28 cellular contexts compared by ENCODE assay signal in genomic region chr4:95714571-95714970, GRCh38.
"Had no signal": no experiment of that assay in that cellular context is flagged by ENCODE, and none has a peak within 500 bp of the region (broad histone marks: within the 10 kb centered on the region; RNA-seq: fewer than 3 reads in every experiment).

No MANE protein-coding gene starts in this region.

- H3K36me3 ChIP-seq: stomach, suprapubic skin, thoracic aorta, thyroid gland, tibial artery, tibial nerve, transverse colon, upper lobe of left lung, upper lobe of right lung, uterus, vagina had no signal

- H3K4me3 ChIP-seq: stomach, suprapubic skin, testis, thoracic aorta, thyroid gland, tibial artery, tibial nerve, transverse colon, upper lobe of left lung, upper lobe of right lung, uterus, vagina had no signal

- H3K27me3 ChIP-seq: stomach, suprapubic skin, testis, thyroid gland, tibial artery, tibial nerve, transverse colon, upper lobe of left lung, upper lobe of right lung, uterus, vagina had no signal

- H3K36me3 Mint-ChIP-seq: stimulated activated effector memory CD8-positive, alpha-beta T cell treated with anti-CD3 and anti-CD28 coated beads, Interleukin-12 subunit alpha, Interleukin-12 subunit beta, amount 100 ng/mL, for 72 hours; stimulated activated memory B cell treated with anti-CD40 and anti-IgM and Interleukin-4, amounts not matched to agents 10 μg/mL and 1 μg/mL and 100 μg/mL, for 72 hours; stimulated activated naive B cell treated with anti-CD40 and anti-IgM and Interleukin-4, amounts not matched to agents 10 μg/mL and 1 μg/mL and 100 μg/mL, for 72 hours had no signal

- H3K4me1 ChIP-seq: stomach, suprapubic skin, testis, thyroid gland, tibial artery, tibial nerve, transverse colon, upper lobe of left lung, upper lobe of right lung, uterus, vagina had no signal

- H3K27ac Mint-ChIP-seq: stimulated activated effector memory CD8-positive, alpha-beta T cell treated with anti-CD3 and anti-CD28 coated beads, Interleukin-12 subunit alpha, Interleukin-12 subunit beta, amount 100 ng/mL, for 72 hours; stimulated activated memory B cell treated with anti-CD40 and anti-IgM and Interleukin-4, amounts not matched to agents 10 μg/mL and 1 μg/mL and 100 μg/mL, for 72 hours; stimulated activated naive B cell treated with anti-CD40 and anti-IgM and Interleukin-4, amounts not matched to agents 10 μg/mL and 1 μg/mL and 100 μg/mL, for 72 hours; stimulated activated naive CD8-positive, alpha-beta T cell treated with anti-CD3 and anti-CD28 coated beads, Interleukin-15, amount 100 ng/mL, for 72 hours; stimulated activated naive CD8-positive, alpha-beta T cell treated with anti-CD3 and anti-CD28 coated beads, Interleukin-15, Interleukin-2, amounts not matched to agents 100 ng/mL and 50 ng/mL, for 24 hours; type B pancreatic cell had no signal

- H3K4me3 Mint-ChIP-seq: stimulated activated effector memory CD8-positive, alpha-beta T cell treated with anti-CD3 and anti-CD28 coated beads, Interleukin-12 subunit alpha, Interleukin-12 subunit beta, amount 100 ng/mL, for 72 hours; stimulated activated memory B cell treated with anti-CD40 and anti-IgM and Interleukin-4, amounts not matched to agents 10 μg/mL and 1 μg/mL and 100 μg/mL, for 72 hours; stimulated activated naive B cell treated with anti-CD40 and anti-IgM and Interleukin-4, amounts not matched to agents 10 μg/mL and 1 μg/mL and 100 μg/mL, for 72 hours; stimulated activated naive CD8-positive, alpha-beta T cell treated with anti-CD3 and anti-CD28 coated beads, Interleukin-15, amount 100 ng/mL, for 72 hours; stimulated activated naive CD8-positive, alpha-beta T cell treated with anti-CD3 and anti-CD28 coated beads, Interleukin-15, Interleukin-2, amounts not matched to agents 100 ng/mL and 50 ng/mL, for 24 hours; type B pancreatic cell had no signal

- ATAC-seq: stimulated activated effector memory CD8-positive, alpha-beta T cell treated with anti-CD3 and anti-CD28 coated beads, Interleukin-12 subunit alpha, Interleukin-12 subunit beta, amount 100 ng/mL, for 72 hours; stimulated activated memory B cell treated with anti-CD40 and anti-IgM and Interleukin-4, amounts not matched to agents 10 μg/mL and 1 μg/mL and 100 μg/mL, for 72 hours; stimulated activated naive B cell treated with anti-CD40 and anti-IgM and Interleukin-4, amounts not matched to agents 10 μg/mL and 1 μg/mL and 100 μg/mL, for 72 hours; stimulated activated naive CD8-positive, alpha-beta T cell treated with anti-CD3 and anti-CD28 coated beads, Interleukin-15, amount 100 ng/mL, for 72 hours; stimulated activated naive CD8-positive, alpha-beta T cell treated with anti-CD3 and anti-CD28 coated beads, Interleukin-15, Interleukin-2, amounts not matched to agents 100 U/mL and 50 U/mL, for 24 hours; upper lobe of right lung had no signal

- H3K27me3 Mint-ChIP-seq: stimulated activated memory B cell treated with anti-CD40 and anti-IgM and Interleukin-4, amounts not matched to agents 10 μg/mL and 1 μg/mL and 100 μg/mL, for 72 hours; stimulated activated naive B cell treated with anti-CD40 and anti-IgM and Interleukin-4, amounts not matched to agents 10 μg/mL and 1 μg/mL and 100 μg/mL, for 72 hours; stimulated activated naive CD8-positive, alpha-beta T cell treated with anti-CD3 and anti-CD28 coated beads, Interleukin-15, amount 100 ng/mL, for 72 hours; stimulated activated naive CD8-positive, alpha-beta T cell treated with anti-CD3 and anti-CD28 coated beads, Interleukin-15, Interleukin-2, amounts not matched to agents 100 ng/mL and 50 ng/mL, for 24 hours; type B pancreatic cell had no signal

- H3K27ac ChIP-seq: stomach, suprapubic skin, testis, thoracic aorta, thyroid gland, tibial artery, tibial nerve, transverse colon, upper lobe of left lung, upper lobe of right lung, uterus, vagina had no signal

- DNase-seq: stimulated activated CD4-positive, alpha-beta T cell treated with anti-CD3 and anti-CD28 coated beads, Interleukin-2, amount 100 ng/mL, for 48 hours; stimulated activated CD4-positive, alpha-beta T cell treated with anti-CD3 and anti-CD28 coated beads, Interleukin-4, amount 100 ng/mL, for 1 hour; stimulated activated CD4-positive, alpha-beta T cell treated with anti-CD3 and anti-CD28 coated beads, Interleukin-4, amount 100 ng/mL, for 24 hours; stimulated activated CD4-positive, alpha-beta T cell treated with anti-CD3 and anti-CD28 coated beads, Interleukin-4, amount 100 ng/mL, for 4 hours; stimulated activated CD8-positive, alpha-beta memory T cell treated with anti-CD3 and anti-CD28 coated beads, Interleukin-4, amount 100 ng/mL, for 48 hours; stimulated activated naive B cell treated with anti-CD40 and anti-IgM and Interleukin-4, amounts not matched to agents 10 μg/mL and 1 μg/mL and 100 μg/mL, for 72 hours; stimulated activated naive CD4-positive, alpha-beta T cell; stimulated activated naive CD4-positive, alpha-beta T cell treated with Interleukin-2 at 50 U/mL for 16 hours; stimulated activated naive CD8-positive, alpha-beta T cell treated with anti-CD3 and anti-CD28 coated beads, Interleukin-15, amount 100 ng/mL, for 72 hours; stimulated activated naive CD8-positive, alpha-beta T cell treated with anti-CD3 and anti-CD28 coated beads, Interleukin-15, Interleukin-2, amounts not matched to agents 100 U/mL and 50 U/mL, for 24 hours; stomach; substantia nigra; testis; thyroid gland; tibial artery; transverse colon; trophoblast cell; upper lobe of left lung; upper lobe of right lung; uterus had no signal

- H3K4me1 Mint-ChIP-seq: stimulated activated effector memory CD8-positive, alpha-beta T cell treated with anti-CD3 and anti-CD28 coated beads, Interleukin-12 subunit alpha, Interleukin-12 subunit beta, amount 100 ng/mL, for 72 hours; stimulated activated memory B cell treated with anti-CD40 and anti-IgM and Interleukin-4, amounts not matched to agents 10 μg/mL and 1 μg/mL and 100 μg/mL, for 72 hours; stimulated activated naive B cell treated with anti-CD40 and anti-IgM and Interleukin-4, amounts not matched to agents 10 μg/mL and 1 μg/mL and 100 μg/mL, for 72 hours; stimulated activated naive CD8-positive, alpha-beta T cell treated with anti-CD3 and anti-CD28 coated beads, Interleukin-15, amount 100 ng/mL, for 72 hours had no signal
